In genomic region chr16:31132979-31133599, GRCh38 we compare ENCODE assay signal across 1 cellular context.
TF ChIP-seq lines count a peak whose summit lies in the region.

No MANE protein-coding gene starts in this region.

TF ChIP-seq in H1, 55 proteins besides CTCF, POLR2A, EP300 and RAD21:
- TF ChIP-seq POU5F1 (IDR thresholded peaks at IDR 0.05; ENCODE audit: low read depth, low read length) = no peak
- TF ChIP-seq SUZ12 (IDR thresholded peaks at IDR 0.05; ENCODE audit: low read length) = no peak
- TF ChIP-seq SIRT6 (IDR thresholded peaks at IDR 0.05; ENCODE audit: low read length) = no peak
- TF ChIP-seq BCL11A (IDR thresholded peaks at IDR 0.05; ENCODE audit: low read depth in 2 of 2, low read length in 2 of 2) = no peak
- TF ChIP-seq BACH1 (IDR thresholded peaks at IDR 0.05; ENCODE audit: low read length) = no peak
- no peak for TF ChIP-seq ZNF274 (IDR thresholded peaks at IDR 0.05; ENCODE audit: borderline replicate concordance, extremely low read depth, low read length)
- TF ChIP-seq CTBP2 (IDR thresholded peaks at IDR 0.05; ENCODE audit: borderline replicate concordance, insufficient read depth, insufficient read length, low read length) = no peak
- no peak for TF ChIP-seq CHD2 (IDR thresholded peaks at IDR 0.05; ENCODE audit: low read length)
- no peak for TF ChIP-seq EGR1 (IDR thresholded peaks at IDR 0.05; ENCODE audit: borderline replicate concordance, low read depth, low read length)
- TF ChIP-seq RBBP5 (IDR thresholded peaks at IDR 0.05; ENCODE audit: borderline replicate concordance, low read depth, low read length) = no peak
- no peak for TF ChIP-seq TEAD4 (IDR thresholded peaks at IDR 0.05; ENCODE audit: low read depth, low read length)
- no peak for TF ChIP-seq SAP30 (IDR thresholded peaks at IDR 0.05; ENCODE audit: insufficient read depth, insufficient replicate concordance, low read length)
- no peak for TF ChIP-seq KDM1A (IDR thresholded peaks at IDR 0.05; ENCODE audit: borderline replicate concordance, low read length)
- no peak for TF ChIP-seq CBX8 (IDR thresholded peaks at IDR 0.05; ENCODE audit: borderline replicate concordance, low read depth, low read length)
- TF ChIP-seq TAF1 (IDR thresholded peaks at IDR 0.05; ENCODE audit: low read depth, low read length) = no peak
- no peak for TF ChIP-seq SP1 (IDR thresholded peaks at IDR 0.05; ENCODE audit: low read depth, low read length)
- TF ChIP-seq FOSL1 (IDR thresholded peaks at IDR 0.05; ENCODE audit: insufficient read depth, low read depth, low read length) = no peak
- no peak for TF ChIP-seq MAX (IDR thresholded peaks at IDR 0.05)
